Comparison of ENCODE assay signal across 11 cellular contexts in genomic region chr13:111280666-111281577, GRCh38. TPM values are rescaled to one million over a fixed set of nuclear protein-coding genes. Genes with fewer than 3 reads are reported as not detected.
A peak's percentile ranks its signal among the peaks of the same experiment; 100 is the strongest.
DNase-seq lines count a peak whose midpoint lies in the region; ATAC-seq and TF ChIP-seq lines count a peak whose summit lies in the region.
"Had no signal": no experiment of that assay in that cellular context is flagged by ENCODE, and none has a peak within 500 bp of the region (broad histone marks: within the 10 kb centered on the region; RNA-seq: fewer than 3 reads in every experiment).

No MANE protein-coding gene starts in this region.

- H3K9ac ChIP-seq in muscle layer of colon (ENCODE audit: low read length), result no peak overlapping the region

- no peaks in the 10 kb centered on the region for H3K27me3 Mint-ChIP-seq in activated CD4-positive, alpha-beta T cell treated with anti-CD3 and anti-CD28 coated beads, Interleukin-2, amount 10 ng/mL, durations not matched to agents 24 days and 14 days
- no peaks in the 10 kb centered on the region for H3K27me3 Mint-ChIP-seq in activated CD4-positive, alpha-beta T cell treated with anti-CD3 and anti-CD28 coated beads, Interleukin-2, amount 10 ng/mL, durations not matched to agents 7 days and 5 days
- H3K27me3 Mint-ChIP-seq in dendritic cell treated with granulocyte-macrophage colony-stimulating factor and Interleukin-4, amounts not matched to agents 40 ng/mL and 50 ng/mL, for 4 days, result no peaks in the 10 kb centered on the region

- H3K4me1 Mint-ChIP-seq in activated CD4-positive, alpha-beta T cell treated with anti-CD3 and anti-CD28 coated beads, Interleukin-2, amount 10 ng/mL, durations not matched to agents 24 days and 14 days, result peaks cover 14% of the 10 kb centered on the region
- H3K4me1 Mint-ChIP-seq in activated CD4-positive, alpha-beta T cell treated with anti-CD3 and anti-CD28 coated beads, Interleukin-2, amount 10 ng/mL, durations not matched to agents 7 days and 5 days, result peaks cover 5% of the 10 kb centered on the region
- peaks cover 19% of the 10 kb centered on the region for H3K4me1 Mint-ChIP-seq in dendritic cell treated with granulocyte-macrophage colony-stimulating factor and Interleukin-4, amounts not matched to agents 40 ng/mL and 50 ng/mL, for 4 days (ENCODE audit: low read depth)

- H3K27ac Mint-ChIP-seq in activated CD4-positive, alpha-beta T cell treated with anti-CD3 and anti-CD28 coated beads, Interleukin-2, amount 10 ng/mL, durations not matched to agents 24 days and 14 days, result peak overlapping the region; percentile 45
- H3K27ac Mint-ChIP-seq in activated CD4-positive, alpha-beta T cell treated with anti-CD3 and anti-CD28 coated beads, Interleukin-2, amount 10 ng/mL, durations not matched to agents 7 days and 5 days, result no peak overlapping the region
- peak overlapping the region; percentile 41 for H3K27ac Mint-ChIP-seq in dendritic cell treated with granulocyte-macrophage colony-stimulating factor and Interleukin-4, amounts not matched to agents 40 ng/mL and 50 ng/mL, for 4 days

- CTCF ChIA-PET in activated CD4-positive, alpha-beta T cell treated with anti-CD3 and anti-CD28 coated beads, Interleukin-2, amount 10 ng/mL, durations not matched to agents 7 days and 5 days (lab: Charles Lee), result interaction anchor here (0.6 to 0.9 kb wide), 4 partner anchors 37 to 366 kb away, joined by 3 to 5 read pairs (median 3); partner anchors contain the start of gene ANKRD10

- H3K27ac ChIP-seq in muscle layer of colon (ENCODE audit: low read depth, low read length), result peak overlapping the region; percentile 80
- H3K27ac ChIP-seq in upper lobe of right lung, result peak overlapping the region; percentile 43
- H3K27ac ChIP-seq: 22Rv1 had no signal

- H3K4me1 ChIP-seq in muscle layer of colon (ENCODE audit: insufficient read depth, low read length), result peaks cover 22% of the 10 kb centered on the region
- H3K4me1 ChIP-seq in upper lobe of right lung, result peaks cover 5% of the 10 kb centered on the region

- H3K4me3 ChIP-seq in muscle layer of colon (ENCODE audit: low read depth in 1 of 2, low read length in 2 of 2) (no peak overlapping the region), upper lobe of right lung (no peak overlapping the region)

- H3K36me3 Mint-ChIP-seq in activated CD4-positive, alpha-beta T cell treated with anti-CD3 and anti-CD28 coated beads, Interleukin-2, amount 10 ng/mL, durations not matched to agents 24 days and 14 days (ENCODE audit: low read depth), result peaks cover 56% of the 10 kb centered on the region
- peaks cover 44% of the 10 kb centered on the region for H3K36me3 Mint-ChIP-seq in activated CD4-positive, alpha-beta T cell treated with anti-CD3 and anti-CD28 coated beads, Interleukin-2, amount 10 ng/mL, durations not matched to agents 7 days and 5 days (ENCODE audit: low read depth)
- H3K36me3 Mint-ChIP-seq in dendritic cell treated with granulocyte-macrophage colony-stimulating factor and Interleukin-4, amounts not matched to agents 40 ng/mL and 50 ng/mL, for 4 days (ENCODE audit: low read depth), result peaks cover 94% of the 10 kb centered on the region

- H3K36me3 ChIP-seq in muscle layer of colon (ENCODE audit: insufficient read depth, low read length) (peaks cover 56% of the 10 kb centered on the region), upper lobe of right lung (peaks cover 88% of the 10 kb centered on the region)

- H3K9me3 Mint-ChIP-seq in activated CD4-positive, alpha-beta T cell treated with anti-CD3 and anti-CD28 coated beads, Interleukin-2, amount 10 ng/mL, durations not matched to agents 24 days and 14 days, result no peaks in the 10 kb centered on the region
- H3K9me3 Mint-ChIP-seq in activated CD4-positive, alpha-beta T cell treated with anti-CD3 and anti-CD28 coated beads, Interleukin-2, amount 10 ng/mL, durations not matched to agents 7 days and 5 days, result no peaks in the 10 kb centered on the region
- H3K9me3 Mint-ChIP-seq in dendritic cell treated with granulocyte-macrophage colony-stimulating factor and Interleukin-4, amounts not matched to agents 40 ng/mL and 50 ng/mL, for 4 days, result no peaks in the 10 kb centered on the region
- H3K9me3 Mint-ChIP-seq: immature natural killer cell had no signal

- POLR2A ChIA-PET in activated CD4-positive, alpha-beta T cell treated with anti-CD3 and anti-CD28 coated beads, Interleukin-2, amount 10 ng/mL, durations not matched to agents 7 days and 5 days (lab: Charles Lee), result no interaction called here

- ATAC-seq in upper lobe of right lung, result no peak

- intact Hi-C loops in activated CD4-positive, alpha-beta T cell treated with anti-CD3 and anti-CD28 coated beads, Interleukin-2, amount 10 ng/mL, durations not matched to agents 24 days and 14 days (cut with micrococcal nuclease), result no loop called here
- intact Hi-C loops in dendritic cell treated with granulocyte-macrophage colony-stimulating factor and Interleukin-4, amounts not matched to agents 40 ng/mL and 50 ng/mL, for 4 days (cut with micrococcal nuclease), result no loop called here
- intact Hi-C loops in upper lobe of right lung (cut with DNase I), result no loop called here

- H3K4me3 Mint-ChIP-seq in activated CD4-positive, alpha-beta T cell treated with anti-CD3 and anti-CD28 coated beads, Interleukin-2, amount 10 ng/mL, durations not matched to agents 24 days and 14 days, result no peak overlapping the region
- H3K4me3 Mint-ChIP-seq in activated CD4-positive, alpha-beta T cell treated with anti-CD3 and anti-CD28 coated beads, Interleukin-2, amount 10 ng/mL, durations not matched to agents 7 days and 5 days, result no peak overlapping the region
- H3K4me3 Mint-ChIP-seq in dendritic cell treated with granulocyte-macrophage colony-stimulating factor and Interleukin-4, amounts not matched to agents 40 ng/mL and 50 ng/mL, for 4 days, result no peak overlapping the region
- H3K4me3 Mint-ChIP-seq: immature natural killer cell had no signal

- DNase-seq in activated CD4-positive, alpha-beta T cell treated with anti-CD3 and anti-CD28 coated beads, Interleukin-2, amount 10 ng/mL, durations not matched to agents 24 days and 14 days, result no peak
- DNase-seq in activated CD4-positive, alpha-beta T cell treated with anti-CD3 and anti-CD28 coated beads, Interleukin-2, amount 10 ng/mL, durations not matched to agents 7 days and 5 days, result no peak
- no peak for DNase-seq in upper lobe of right lung
- no peak for DNase-seq in DMS53 (lab: John Stamatoyannopoulos, UW)
- DNase-seq in occipital lobe (lab: John Stamatoyannopoulos, UW), result no peak
- DNase-seq in DMS153 treated with DMSO at 0.1 percent for 48 hours (lab: John Stamatoyannopoulos, UW; ENCODE audit: unreplicated experiment), result no peak
- DNase-seq: immature natural killer cell, T-helper 2 cell had no signal

- H3K27me3 ChIP-seq in muscle layer of colon (ENCODE audit: control insufficient read depth in 1 of 2, insufficient read depth in 2 of 2, low read length in 2 of 2) (no peaks in the 10 kb centered on the region), upper lobe of right lung (no peaks in the 10 kb centered on the region)

- TF ChIP-seq CTCF in upper lobe of right lung (IDR thresholded peaks at IDR 0.05), result no peak

- H3K9me3 ChIP-seq in muscle layer of colon (ENCODE audit: low read length) (no peaks in the 10 kb centered on the region), upper lobe of right lung (no peaks in the 10 kb centered on the region)

RNA-seq across cellular contexts. Expression of gene TEX29, which starts 39.5 kb away (rescaled TPM):
- total RNA-seq in activated CD4-positive, alpha-beta T cell treated with anti-CD3 and anti-CD28 coated beads, Interleukin-2, amount 10 ng/mL, durations not matched to agents 24 days and 14 days, result 0.50 and 0.51 TPM in 2 replicates
- total RNA-seq in activated CD4-positive, alpha-beta T cell treated with anti-CD3 and anti-CD28 coated beads, Interleukin-2, amount 10 ng/mL, durations not matched to agents 7 days and 5 days, result under 1 TPM; 0.52 to 0.83 TPM
- total RNA-seq in upper lobe of right lung, result 0.81 TPM
- not detected for total RNA-seq in occipital lobe
